25 cellular contexts compared by ENCODE assay signal in the genomic region with DNA sequence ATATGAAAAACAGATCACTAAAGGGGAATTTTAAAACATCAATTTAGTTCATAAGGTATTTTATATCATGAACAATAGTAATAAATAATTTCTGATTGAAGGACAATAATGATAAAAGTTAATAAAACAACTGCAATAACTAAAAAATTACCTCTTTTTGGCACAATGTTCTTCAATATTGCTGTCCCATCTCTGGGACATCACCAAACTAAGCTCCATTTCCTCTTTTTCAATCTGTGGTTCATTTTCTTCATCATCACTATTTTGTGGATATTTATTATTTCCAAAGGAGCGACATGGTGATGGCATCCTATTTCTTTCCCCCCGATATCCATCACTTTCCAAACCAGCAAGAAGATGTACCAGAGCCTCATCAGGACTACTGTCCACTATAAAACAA.
"Had no signal": no experiment of that assay in that cellular context is flagged by ENCODE, and none has a peak within 500 bp of the region (broad histone marks: within the 10 kb centered on the region; RNA-seq: fewer than 3 reads in every experiment).

No MANE protein-coding gene starts in this region.

- H3K4me2 ChIP-seq: hepatocyte had no signal

- H3K36me3 ChIP-seq: colonic mucosa had no signal

- H3K9me3 ChIP-seq: colonic mucosa, esophagus squamous epithelium, gastrocnemius medialis, left lung, lower lobe of right lung, mucosa of descending colon had no signal

- H3K27me3 ChIP-seq: colonic mucosa, esophagus squamous epithelium, gastrocnemius medialis, heart left ventricle, hepatocyte, left lung had no signal

- H3K4me1 ChIP-seq: colonic mucosa, esophagus squamous epithelium, gastrocnemius medialis, lower lobe of right lung had no signal

- H3K27ac ChIP-seq: colonic mucosa, epithelial cell of prostate, esophagus squamous epithelium, gastrocnemius medialis, heart left ventricle, hepatocyte, left lung, lower lobe of right lung had no signal

- DNase-seq: colonic mucosa; cortex of kidney; effector CD8-positive, alpha-beta T cell; effector memory CD8-positive, alpha-beta T cell; endodermal cell; erythroblast; esophagus squamous epithelium; foreskin fibroblast; foreskin melanocyte; gastrocnemius medialis; heart left ventricle; immature natural killer cell; islet precursor cell; left cardiac atrium; left lung; left ventricle myocardium superior; lower lobe of right lung; mesenchymal stem cell; mucosa of descending colon; naive B cell; naive thymus-derived CD8-positive, alpha-beta T cell had no signal

- H2AFZ ChIP-seq: hepatocyte had no signal

- FAIRE-seq: endometrium had no signal

- ATAC-seq: effector memory CD8-positive, alpha-beta T cell; esophagus mucosa; gastrocnemius medialis; heart left ventricle; left cardiac atrium; left lung; left ventricle myocardium superior; lower lobe of right lung; mucosa of descending colon; naive thymus-derived CD8-positive, alpha-beta T cell had no signal

- H3K79me2 ChIP-seq: hepatocyte had no signal

- H3K4me3 ChIP-seq: colonic mucosa, esophagus squamous epithelium, gastrocnemius medialis, heart left ventricle, hepatocyte, left lung, lower lobe of right lung, mucosa of descending colon had no signal
